In the genomic region with DNA sequence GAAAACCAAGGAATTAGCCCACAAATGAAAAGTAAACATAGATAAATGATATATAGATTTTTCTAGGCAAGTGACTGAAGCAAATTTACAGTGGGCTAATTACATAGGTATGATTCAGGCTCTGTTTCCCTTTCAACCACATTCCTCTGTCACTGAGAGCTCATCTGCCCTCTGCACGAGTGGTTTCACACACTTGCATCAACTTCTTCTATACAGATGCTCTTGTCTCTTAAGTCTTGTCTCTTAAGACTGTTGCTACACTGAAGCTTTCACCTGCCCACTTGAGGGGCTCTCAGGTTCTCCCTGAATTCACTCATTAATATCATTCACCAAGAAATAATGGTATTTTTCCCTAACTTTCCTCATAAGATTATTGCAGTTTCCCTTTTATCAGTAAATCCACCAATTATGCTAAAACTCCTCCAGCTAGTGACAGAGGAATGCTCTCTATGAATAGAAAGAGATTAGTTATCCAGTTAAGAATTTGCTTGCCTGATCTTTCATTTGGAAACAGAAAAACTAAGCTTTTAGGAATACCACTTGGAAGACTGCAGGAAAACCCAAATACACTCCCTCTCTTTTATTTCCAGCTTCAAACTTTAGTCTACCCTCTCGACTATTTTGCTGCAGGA, we compare ENCODE assay signal across 10 cellular contexts.
DNase-seq lines count a peak whose midpoint lies in the region; ATAC-seq, FAIRE-seq and TF ChIP-seq lines count a peak whose summit lies in the region.
"Had no signal": no experiment of that assay in that cellular context is flagged by ENCODE, and none has a peak within 500 bp of the region (broad histone marks: within the 10 kb centered on the region; RNA-seq: fewer than 3 reads in every experiment).

No MANE protein-coding gene starts in this region.

- H4K20me1 ChIP-seq in fibroblast of lung (ENCODE audit: control insufficient read depth, extremely low read depth, insufficient read depth, low read length), result no peaks in the 10 kb centered on the region

- no peak overlapping the region for H2AFZ ChIP-seq in fibroblast of lung (ENCODE audit: low read length)

- H3K9me3 ChIP-seq in fibroblast of lung (ENCODE audit: control insufficient read depth, insufficient read depth, low read depth, low read length), result no peaks in the 10 kb centered on the region
- no peaks in the 10 kb centered on the region for H3K9me3 ChIP-seq in pancreas

- H3K36me3 ChIP-seq in fibroblast of lung (ENCODE audit: control insufficient read depth, insufficient read depth, low read length) (no peaks in the 10 kb centered on the region), pancreas (no peaks in the 10 kb centered on the region)

- no peak for TF ChIP-seq CTCF in fibroblast of lung (conservative IDR thresholded peaks at IDR 0.05 in 1 of 2, IDR thresholded peaks at IDR 0.05 in 1 of 2; ENCODE audit: low read depth in 1 of 2, low read length in 2 of 2)
- TF ChIP-seq CTCF in pancreas (IDR thresholded peaks at IDR 0.05), result no peak

- intact Hi-C loops in pancreas (cut with DNase I), result no loop called here

- no peak overlapping the region for H3K4me3 ChIP-seq in fibroblast of lung (replicated peaks in 1 of 4; ENCODE audit: control extremely low read depth in 1 of 4, insufficient read depth in 1 of 4, low read depth in 3 of 4, low read length in 4 of 4)
- no peak overlapping the region for H3K4me3 ChIP-seq in pancreas

- H3K27me3 ChIP-seq in fibroblast of lung (ENCODE audit: control insufficient read depth, insufficient read depth, low read length) (no peaks in the 10 kb centered on the region), pancreas (no peaks in the 10 kb centered on the region)

- no peak overlapping the region for H3K9ac ChIP-seq in fibroblast of lung (ENCODE audit: insufficient read depth, low read length)

- 49 to 64% methylated on average over 2 of the region's 2 CpGs for WGBS in pancreas, 2 donors

- no peaks in the 10 kb centered on the region for H3K4me1 ChIP-seq in fibroblast of lung (ENCODE audit: control insufficient read depth, extremely low read depth, insufficient read depth, low read length)
- H3K4me1 ChIP-seq in pancreas, result no peaks in the 10 kb centered on the region

- FAIRE-seq in pancreas (lab: Jason Lieb, UNC), result no peak
- FAIRE-seq in urothelium cell line (lab: Jason Lieb, UNC), result no peak

- no peaks in the 10 kb centered on the region for H3K79me2 ChIP-seq in fibroblast of lung (ENCODE audit: control insufficient read depth, insufficient read depth, low read length)

- H3K27ac ChIP-seq in fibroblast of lung (ENCODE audit: insufficient read depth, low read length) (no peak overlapping the region), pancreas (no peak overlapping the region)

- DNase-seq in fibroblast of lung (ENCODE audit: low read depth in 2 of 2) (peak; percentile 21 to 23), hepatic stellate cell (ENCODE audit: low spot score) (no peak), hippocampal formation (lab: John Stamatoyannopoulos, UW) (no peak), pancreas (no peak), urothelium cell line (ENCODE audit: low spot score) (no peak)
- DNase-seq: activated T-cell treated with anti-CD3 and anti-CD28 coated beads for 4 hours, Right ventricle myocardium superior had no signal

- H3K4me2 ChIP-seq in fibroblast of lung (ENCODE audit: extremely low read depth, insufficient read depth, low read length), result no peak overlapping the region

- ATAC-seq in GM18508 (IDR thresholded peaks at IDR 0.05; ENCODE audit: insufficient read depth, unreplicated experiment), result peak; percentile 88
- ATAC-seq in GM21447 (IDR thresholded peaks at IDR 0.05; ENCODE audit: unreplicated experiment), result peak; percentile 77
- ATAC-seq in HG03432 (IDR thresholded peaks at IDR 0.05; ENCODE audit: unreplicated experiment), result peak; percentile 96
- ATAC-seq in pancreas, result no peak

Comparison
In these comparisons a context has a peak if more than half of its experiments do, and no peak if none do; other contexts are left out.
1. ATAC-seq: peak in GM18508 (single experiment), GM21447 (single experiment) and HG03432 (single experiment); none in pancreas (0 of 4).
2. DNase-seq: peak in fibroblast of lung (2 of 2); none in hepatic stellate cell (single experiment), hippocampal formation (0 of 2), pancreas (0 of 6) and urothelium cell line (single experiment).